16 cellular contexts compared by ENCODE assay signal in genomic region chr1:228298471-228298870, GRCh38.
DNase-seq lines count a peak whose midpoint lies in the region; ATAC-seq and TF ChIP-seq lines count a peak whose summit lies in the region.
"Had no signal": no experiment of that assay in that cellular context is flagged by ENCODE, and none has a peak within 500 bp of the region (broad histone marks: within the 10 kb centered on the region; RNA-seq: fewer than 3 reads in every experiment).

No MANE protein-coding gene starts in this region.

- peaks cover 91% of the 10 kb centered on the region for H3K36me3 Mint-ChIP-seq in endothelial cell (ENCODE audit: low read depth, unreplicated experiment)

- no peak overlapping the region for H3K27ac ChIP-seq in upper lobe of right lung
- H3K27ac ChIP-seq: BLaER1 treated with 17β-estradiol and CSF1 and Interleukin-3, amounts not matched to agents 10 nM and 100 nM; GM23248 had no signal

- peak overlapping the region; percentile 56 for H3K4me3 Mint-ChIP-seq in endothelial cell (ENCODE audit: unreplicated experiment)
- H3K4me3 Mint-ChIP-seq: B cell; CD8-positive, alpha-beta T cell had no signal

- DNase-seq in Right ventricle myocardium inferior (ENCODE audit: missing footprints) (peak; percentile 13), cardiac septum (ENCODE audit: low spot score) (no peak), endothelial cell (ENCODE audit: low spot score) (no peak), posterior vena cava (ENCODE audit: low spot score) (peak; percentile 23), upper lobe of right lung (peak; percentile 40)
- DNase-seq: 8988T; Calu3; CD8-positive, alpha-beta T cell; DMS79 treated with DMSO at 0.1 percent for 48 hours; GF-D8; GM23248 had no signal

- TF ChIP-seq CTCF in endothelial cell (IDR thresholded peaks at IDR 0.05; ENCODE audit: unreplicated experiment) (no peak), upper lobe of right lung (IDR thresholded peaks at IDR 0.05) (no peak)

- no peaks in the 10 kb centered on the region for H3K36me3 ChIP-seq in upper lobe of right lung
- H3K36me3 ChIP-seq: HAP-1 had no signal

- ATAC-seq in Right ventricle myocardium inferior (no peak), upper lobe of right lung (no peak), GM19351 (IDR thresholded peaks at IDR 0.05; ENCODE audit: unreplicated experiment) (no peak), GM18517 (IDR thresholded peaks at IDR 0.05; ENCODE audit: unreplicated experiment) (no peak)
- ATAC-seq: CD8-positive, alpha-beta T cell had no signal

- no peak overlapping the region for H3K4me3 ChIP-seq in upper lobe of right lung
- H3K4me3 ChIP-seq: BLaER1 treated with 17β-estradiol and CSF1 and Interleukin-3, amounts not matched to agents 10 nM and 100 nM; GM23248; HAP-1 had no signal

- no peaks in the 10 kb centered on the region for H3K27me3 ChIP-seq in upper lobe of right lung
- H3K27me3 ChIP-seq: BLaER1 treated with 17β-estradiol and CSF1 and Interleukin-3, amounts not matched to agents 10 nM and 100 nM had no signal

- intact Hi-C loops in Right ventricle myocardium inferior (cut with DNase I) (no loop called here), cardiac septum (cut with DNase I) (no loop called here), posterior vena cava (cut with DNase I) (no loop called here), upper lobe of right lung (cut with DNase I) (no loop called here)

- H3K27ac Mint-ChIP-seq in endothelial cell (ENCODE audit: unreplicated experiment) = no peak overlapping the region
- H3K27ac Mint-ChIP-seq: B cell; CD8-positive, alpha-beta T cell had no signal

- H3K4me1 Mint-ChIP-seq in endothelial cell (ENCODE audit: unreplicated experiment) = no peaks in the 10 kb centered on the region
- H3K4me1 Mint-ChIP-seq: B cell had no signal

- H3K9me3 Mint-ChIP-seq in endothelial cell (ENCODE audit: unreplicated experiment) = peaks cover 34% of the 10 kb centered on the region

- H3K27me3 Mint-ChIP-seq in endothelial cell (ENCODE audit: unreplicated experiment) = peaks cover 12% of the 10 kb centered on the region
- H3K27me3 Mint-ChIP-seq: B cell had no signal

- H3K9me3 ChIP-seq in upper lobe of right lung = peaks cover 12% of the 10 kb centered on the region

- no peaks in the 10 kb centered on the region for H3K4me1 ChIP-seq in upper lobe of right lung
- H3K4me1 ChIP-seq: BLaER1 treated with 17β-estradiol and CSF1 and Interleukin-3, amounts not matched to agents 10 nM and 100 nM; HAP-1 had no signal

Comparison
In these comparisons a context has a peak if more than half of its experiments do, and no peak if none do; other contexts are left out.
1. DNase-seq: peak in Right ventricle myocardium inferior (single experiment), posterior vena cava (single experiment) and upper lobe of right lung (single experiment); none in cardiac septum (single experiment) and endothelial cell (single experiment).